ENCODE assay signal across 1 cellular context in the genomic region with DNA sequence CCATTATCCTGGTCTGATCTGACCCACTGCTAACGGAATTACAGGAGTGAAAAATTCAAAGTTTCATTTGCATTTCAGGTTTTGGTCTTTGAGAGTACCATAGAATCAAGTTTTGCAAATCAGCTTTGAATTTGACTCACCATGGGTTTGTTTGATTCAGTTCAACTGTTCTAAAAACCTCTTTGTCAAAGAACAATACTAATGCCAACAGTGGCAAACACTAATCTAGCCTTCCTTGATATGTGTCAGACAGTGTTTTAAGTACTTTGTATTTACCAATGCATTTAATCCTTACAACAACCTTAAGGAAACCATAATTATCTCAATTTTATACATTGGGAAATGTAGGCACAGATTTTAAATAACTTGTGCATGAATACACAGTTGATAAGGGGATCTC.
TF ChIP-seq lines count a peak whose summit lies in the region.

No MANE protein-coding gene starts in this region.

TF ChIP-seq in K562, 482 proteins besides CTCF, POLR2A, EP300 and RAD21 (continued from another document):
- TF ChIP-seq, protein P1, sequence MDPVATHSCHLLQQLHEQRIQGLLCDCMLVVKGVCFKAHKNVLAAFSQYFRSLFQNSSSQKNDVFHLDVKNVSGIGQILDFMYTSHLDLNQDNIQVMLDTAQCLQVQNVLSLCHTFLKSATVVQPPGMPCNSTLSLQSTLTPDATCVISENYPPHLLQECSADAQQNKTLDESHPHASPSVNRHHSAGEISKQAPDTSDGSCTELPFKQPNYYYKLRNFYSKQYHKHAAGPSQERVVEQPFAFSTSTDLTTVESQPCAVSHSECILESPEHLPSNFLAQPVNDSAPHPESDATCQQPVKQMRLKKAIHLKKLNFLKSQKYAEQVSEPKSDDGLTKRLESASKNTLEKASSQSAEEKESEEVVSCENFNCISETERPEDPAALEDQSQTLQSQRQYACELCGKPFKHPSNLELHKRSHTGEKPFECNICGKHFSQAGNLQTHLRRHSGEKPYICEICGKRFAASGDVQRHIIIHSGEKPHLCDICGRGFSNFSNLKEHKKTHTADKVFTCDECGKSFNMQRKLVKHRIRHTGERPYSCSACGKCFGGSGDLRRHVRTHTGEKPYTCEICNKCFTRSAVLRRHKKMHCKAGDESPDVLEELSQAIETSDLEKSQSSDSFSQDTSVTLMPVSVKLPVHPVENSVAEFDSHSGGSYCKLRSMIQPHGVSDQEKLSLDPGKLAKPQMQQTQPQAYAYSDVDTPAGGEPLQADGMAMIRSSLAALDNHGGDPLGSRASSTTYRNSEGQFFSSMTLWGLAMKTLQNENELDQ (CRISPR knock-in tag; IDR thresholded peaks at IDR 0.05; ENCODE audit: borderline replicate concordance), result no peak
- no peak for TF ChIP-seq TCF7L2 (IDR thresholded peaks at IDR 0.05; ENCODE audit: low read depth, low read length)
- no peak for TF ChIP-seq PTRF (tag; IDR thresholded peaks at IDR 0.05)
- no peak for TF ChIP-seq CBFA2T2 (conservative IDR thresholded peaks at IDR 0.05)
- TF ChIP-seq, protein P2, sequence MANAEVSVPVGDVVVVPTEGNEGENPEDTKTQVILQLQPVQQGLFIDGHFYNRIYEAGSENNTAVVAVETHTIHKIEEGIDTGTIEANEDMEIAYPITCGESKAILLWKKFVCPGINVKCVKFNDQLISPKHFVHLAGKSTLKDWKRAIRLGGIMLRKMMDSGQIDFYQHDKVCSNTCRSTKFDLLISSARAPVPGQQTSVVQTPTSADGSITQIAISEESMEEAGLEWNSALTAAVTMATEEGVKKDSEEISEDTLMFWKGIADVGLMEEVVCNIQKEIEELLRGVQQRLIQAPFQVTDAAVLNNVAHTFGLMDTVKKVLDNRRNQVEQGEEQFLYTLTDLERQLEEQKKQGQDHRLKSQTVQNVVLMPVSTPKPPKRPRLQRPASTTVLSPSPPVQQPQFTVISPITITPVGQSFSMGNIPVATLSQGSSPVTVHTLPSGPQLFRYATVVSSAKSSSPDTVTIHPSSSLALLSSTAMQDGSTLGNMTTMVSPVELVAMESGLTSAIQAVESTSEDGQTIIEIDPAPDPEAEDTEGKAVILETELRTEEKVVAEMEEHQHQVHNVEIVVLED (CRISPR knock-in tag; IDR thresholded peaks at IDR 0.05), result no peak
- TF ChIP-seq, protein P3, sequence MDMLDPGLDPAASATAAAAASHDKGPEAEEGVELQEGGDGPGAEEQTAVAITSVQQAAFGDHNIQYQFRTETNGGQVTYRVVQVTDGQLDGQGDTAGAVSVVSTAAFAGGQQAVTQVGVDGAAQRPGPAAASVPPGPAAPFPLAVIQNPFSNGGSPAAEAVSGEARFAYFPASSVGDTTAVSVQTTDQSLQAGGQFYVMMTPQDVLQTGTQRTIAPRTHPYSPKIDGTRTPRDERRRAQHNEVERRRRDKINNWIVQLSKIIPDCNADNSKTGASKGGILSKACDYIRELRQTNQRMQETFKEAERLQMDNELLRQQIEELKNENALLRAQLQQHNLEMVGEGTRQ (CRISPR knock-in tag; IDR thresholded peaks at IDR 0.05), result no peak
- TF ChIP-seq SIX5 (IDR thresholded peaks at IDR 0.05; ENCODE audit: borderline replicate concordance in 1 of 2, insufficient read depth in 1 of 2, low read depth in 1 of 2, low read length in 2 of 2), result no peak
- no peak for TF ChIP-seq CREB1 (IDR thresholded peaks at IDR 0.05)
- no peak for TF ChIP-seq CREB1 (CRISPR knock-in tag; IDR thresholded peaks at IDR 0.05)
- TF ChIP-seq ZBTB34 (CRISPR knock-in tag; IDR thresholded peaks at IDR 0.05), result no peak
- TF ChIP-seq TFE3 (CRISPR knock-in tag; IDR thresholded peaks at IDR 0.05), result no peak
- no peak for TF ChIP-seq HNRNPH1 (optimal IDR thresholded peaks at IDR 0.05; ENCODE audit: low read depth, low read length)
- TF ChIP-seq, protein P4, sequence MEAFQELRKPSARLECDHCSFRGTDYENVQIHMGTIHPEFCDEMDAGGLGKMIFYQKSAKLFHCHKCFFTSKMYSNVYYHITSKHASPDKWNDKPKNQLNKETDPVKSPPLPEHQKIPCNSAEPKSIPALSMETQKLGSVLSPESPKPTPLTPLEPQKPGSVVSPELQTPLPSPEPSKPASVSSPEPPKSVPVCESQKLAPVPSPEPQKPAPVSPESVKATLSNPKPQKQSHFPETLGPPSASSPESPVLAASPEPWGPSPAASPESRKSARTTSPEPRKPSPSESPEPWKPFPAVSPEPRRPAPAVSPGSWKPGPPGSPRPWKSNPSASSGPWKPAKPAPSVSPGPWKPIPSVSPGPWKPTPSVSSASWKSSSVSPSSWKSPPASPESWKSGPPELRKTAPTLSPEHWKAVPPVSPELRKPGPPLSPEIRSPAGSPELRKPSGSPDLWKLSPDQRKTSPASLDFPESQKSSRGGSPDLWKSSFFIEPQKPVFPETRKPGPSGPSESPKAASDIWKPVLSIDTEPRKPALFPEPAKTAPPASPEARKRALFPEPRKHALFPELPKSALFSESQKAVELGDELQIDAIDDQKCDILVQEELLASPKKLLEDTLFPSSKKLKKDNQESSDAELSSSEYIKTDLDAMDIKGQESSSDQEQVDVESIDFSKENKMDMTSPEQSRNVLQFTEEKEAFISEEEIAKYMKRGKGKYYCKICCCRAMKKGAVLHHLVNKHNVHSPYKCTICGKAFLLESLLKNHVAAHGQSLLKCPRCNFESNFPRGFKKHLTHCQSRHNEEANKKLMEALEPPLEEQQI (IDR thresholded peaks at IDR 0.05), result no peak
